Comparison of ENCODE assay signal across 8 cellular contexts in genomic region chr12:124727244-124727673, GRCh38.
DNase-seq lines count a peak whose midpoint lies in the region; ATAC-seq, FAIRE-seq and TF ChIP-seq lines count a peak whose summit lies in the region.

No MANE protein-coding gene starts in this region.

- WGBS in lower leg skin, 2 donors, result 12 to 14% methylated on average over 13 to 14 of the region's 16 CpGs

- H3K27ac Mint-ChIP-seq in brain, result peak overlapping the region; percentile 13 to 53 (median 46)

- H3K4me1 ChIP-seq in BLaER1, result peaks cover 58% of the 10 kb centered on the region

- DNase-seq in KBM-7 (peak; percentile 92), lower leg skin (ENCODE audit: low spot score in 2 of 2) (peak; percentile 80 to 96), ureter (ENCODE audit: low spot score) (peak; percentile 81), NCI-H2196 treated with DMSO at 0.1 percent for 48 hours (lab: John Stamatoyannopoulos, UW; ENCODE audit: unreplicated experiment) (no peak), GM12892 (ENCODE audit: insufficient read length) (no peak)

- no peak overlapping the region for H3K4me3 Mint-ChIP-seq in brain

- no peak for FAIRE-seq in GM12892 (lab: Jason Lieb, UNC)

- no peak overlapping the region; the same call in 1 of the 2 replicates for H3K9ac ChIP-seq in BLaER1

- H3K4me3 ChIP-seq in BLaER1, result no peak overlapping the region
- H3K4me3 ChIP-seq in lower leg skin (ENCODE audit: low read depth, poor library complexity, severe bottlenecking), result no peak overlapping the region

- H4K20me1 ChIP-seq in BLaER1, result no peaks in the 10 kb centered on the region

- no peak for TF ChIP-seq CTCF in brain (conservative IDR thresholded peaks at IDR 0.05)
- no peak for TF ChIP-seq CTCF in lower leg skin (IDR thresholded peaks at IDR 0.05)

- H3K27me3 Mint-ChIP-seq in brain, result no peaks in the 10 kb centered on the region

- in situ Hi-C loops in KBM-7 (cut with MboI; ENCODE audit: low pct_unique_long_range_greater_than_20kb, low sequenced_read_pairs), result no loop called here

- peaks cover 4 to 20% (median 15%) of the 10 kb centered on the region in 5 experiments for H3K9me3 Mint-ChIP-seq in brain

- peak overlapping the region; percentile 27; the same call in 1 of the 2 replicates for H3K27ac ChIP-seq in BLaER1

- H3K36me3 Mint-ChIP-seq in brain, result no peaks in the 10 kb centered on the region

- peaks cover 12% of the 10 kb centered on the region for H3K4me1 Mint-ChIP-seq in brain

- intact Hi-C loops in lower leg skin (cut with DNase I; ENCODE audit: low total_unique reads), result no loop called here

- peaks cover 16% of the 10 kb centered on the region for H3K9me3 ChIP-seq in BLaER1

- H3K27me3 ChIP-seq in BLaER1, result no peaks in the 10 kb centered on the region

- no peaks in the 10 kb centered on the region for H3K36me3 ChIP-seq in BLaER1

- peak overlapping the region; percentile 59 for H3K4me2 ChIP-seq in BLaER1

- TF ChIP-seq POLR2A in lower leg skin (IDR thresholded peaks at IDR 0.05) (no peak), GM12892 (IDR thresholded peaks at IDR 0.05; ENCODE audit: low read depth, low read length) (no peak)

- no peak for ATAC-seq in GM21526 (IDR thresholded peaks at IDR 0.05; ENCODE audit: low FRiP score, unreplicated experiment)

Comparison
In these comparisons a context has a peak if more than half of its experiments do, and no peak if none do; other contexts are left out.
1. DNase-seq: peak in KBM-7 (single experiment), lower leg skin (2 of 2) and ureter (single experiment); none in NCI-H2196 treated with DMSO at 0.1 percent for 48 hours (single experiment) and GM12892 (single experiment).